In the genomic region with DNA sequence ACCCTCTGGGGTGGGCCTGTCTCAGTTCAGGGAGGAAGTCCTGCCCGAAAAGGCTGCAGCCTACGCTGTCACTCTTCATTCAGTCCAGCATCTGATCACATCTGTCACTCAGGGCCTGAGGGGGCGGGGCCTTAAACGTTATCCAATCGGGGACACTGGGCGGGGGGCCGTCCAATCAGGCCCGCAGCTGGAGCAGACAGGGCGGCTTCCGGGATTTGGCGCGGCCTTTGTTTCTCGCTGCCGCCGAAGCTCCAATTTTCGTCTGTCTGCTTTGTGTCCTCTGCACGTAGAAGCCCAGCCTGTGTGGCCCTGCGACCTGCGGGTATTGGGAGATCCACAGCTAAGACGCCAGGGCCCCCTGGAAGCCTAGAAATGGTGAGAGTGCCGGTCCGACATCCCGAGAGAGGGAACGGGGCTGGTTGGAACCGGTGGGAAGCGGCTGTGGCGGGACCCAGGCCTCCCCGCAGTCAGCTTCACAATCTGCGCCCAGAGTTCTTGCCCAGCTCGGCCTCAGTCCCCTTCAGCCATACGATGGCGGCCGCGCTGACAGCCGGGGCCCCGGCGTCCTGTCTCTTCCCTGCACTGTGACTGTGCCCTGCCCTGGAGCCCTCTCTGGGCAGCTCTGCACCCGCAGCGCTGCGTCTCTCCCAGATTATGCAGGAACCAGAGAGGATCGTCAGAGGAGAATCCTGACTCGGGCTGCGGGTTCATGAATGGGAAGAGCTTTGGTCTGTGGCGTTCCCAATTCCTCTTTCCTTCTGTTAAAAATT, we compare ENCODE assay signal across 8 cellular contexts. TPM values are rescaled to one million over a fixed set of nuclear protein-coding genes. Genes with fewer than 3 reads are reported as not detected.
DNase-seq lines count a peak whose midpoint lies in the region; ATAC-seq, FAIRE-seq and TF ChIP-seq lines count a peak whose summit lies in the region.

ZNF730 (plus strand) TSS at position 224 of the 770 bp plus-strand sequence; CDS start at position 373, 149 bp downstream.

- peaks cover 29% of the 10 kb centered on the region for H3K27me3 Mint-ChIP-seq in activated T-helper 17 cell treated with anti-CD3 and anti-CD28 coated beads, Interleukin-2, amount 50 U/mL, for 72 hours

- no peak within 1 kb of the TSS for H3K27ac ChIP-seq in subcutaneous abdominal adipose tissue (ENCODE audit: low read depth, low read length)

- TF ChIP-seq CTCF in GM10266 (IDR thresholded peaks at IDR 0.05; ENCODE audit: control insufficient read depth, insufficient read depth, low read depth, missing control alignments): no peak

- peak; percentile 67 for ATAC-seq in HG03060 (IDR thresholded peaks at IDR 0.05; ENCODE audit: low read depth, unreplicated experiment)
- peak; percentile 98 for ATAC-seq in activated T-helper 17 cell treated with anti-CD3 and anti-CD28 coated beads, Interleukin-2, amount 50 U/mL, for 72 hours (replicated peaks)
- ATAC-seq in GM19452 (IDR thresholded peaks at IDR 0.05; ENCODE audit: unreplicated experiment): no peak

- H3K4me1 ChIP-seq in neuron (ENCODE audit: insufficient read depth, low read length) (peaks cover 9% of the 10 kb centered on the region), subcutaneous abdominal adipose tissue (ENCODE audit: control insufficient read depth in 5 of 5, insufficient read depth in 5 of 5, low read length in 5 of 5) (peaks cover 0 to 10% (median 7%) of the 10 kb centered on the region in 5 donors)

- H3K27me3 ChIP-seq in neuron (ENCODE audit: insufficient read depth, low read length) (no peaks in the 10 kb centered on the region), subcutaneous abdominal adipose tissue (ENCODE audit: control insufficient read depth in 5 of 5, insufficient read depth in 4 of 5, low read length in 5 of 5) (peaks cover 0 to 4% (median 0%) of the 10 kb centered on the region in 5 donors)

- peak within 1 kb of the TSS in 4 of 5 donors; percentile 43 to 75 (median 63) for H3K9ac ChIP-seq in subcutaneous abdominal adipose tissue (ENCODE audit: low read length in 5 of 5)

- DNase-seq in GM10266 (ENCODE audit: extremely low spot score): peak; percentile 53
- peak; percentile 70 for DNase-seq in NCI-H748 treated with DMSO at 0.1 percent for 48 hours (lab: John Stamatoyannopoulos, UW)
- peak; percentile 3 to 54 for DNase-seq in frontal cortex (ENCODE audit: low spot score in 2 of 2)

- H3K4me3 Mint-ChIP-seq in activated T-helper 17 cell treated with anti-CD3 and anti-CD28 coated beads, Interleukin-2, amount 50 U/mL, for 72 hours: peak within 1 kb of the TSS; percentile 75

- no peaks in the 10 kb centered on the region for H3K36me3 Mint-ChIP-seq in activated T-helper 17 cell treated with anti-CD3 and anti-CD28 coated beads, Interleukin-2, amount 50 U/mL, for 72 hours (ENCODE audit: low read depth)

- no peak within 1 kb of the TSS for H3K27ac Mint-ChIP-seq in activated T-helper 17 cell treated with anti-CD3 and anti-CD28 coated beads, Interleukin-2, amount 50 U/mL, for 72 hours

- peak within 1 kb of the TSS; percentile 96 for H3K4me3 ChIP-seq in neuron (ENCODE audit: low read length)
- peak within 1 kb of the TSS; percentile 57 to 72 (median 65) for H3K4me3 ChIP-seq in subcutaneous abdominal adipose tissue (ENCODE audit: low read depth in 1 of 5, low read length in 5 of 5)

- H3K9me3 ChIP-seq in neuron (ENCODE audit: low read length) (peaks cover 11% of the 10 kb centered on the region), subcutaneous abdominal adipose tissue (ENCODE audit: control insufficient read depth in 5 of 5, low read length in 5 of 5) (no peaks in the 10 kb centered on the region)

- no peak for FAIRE-seq in frontal cortex (lab: Jason Lieb, UNC)

- peaks cover 3% of the 10 kb centered on the region for H3K9me3 Mint-ChIP-seq in activated T-helper 17 cell treated with anti-CD3 and anti-CD28 coated beads, Interleukin-2, amount 50 U/mL, for 72 hours

- H3K36me3 ChIP-seq in neuron (ENCODE audit: insufficient read depth, low read length) (peaks cover 19% of the 10 kb centered on the region), subcutaneous abdominal adipose tissue (ENCODE audit: control insufficient read depth in 5 of 5, insufficient read depth in 5 of 5, low read length in 5 of 5) (no peaks in the 10 kb centered on the region)

- H2AFZ ChIP-seq in neuron (ENCODE audit: low read depth, low read length): peak within 1 kb of the TSS; percentile 1

- no peaks in the 10 kb centered on the region for H3K4me1 Mint-ChIP-seq in activated T-helper 17 cell treated with anti-CD3 and anti-CD28 coated beads, Interleukin-2, amount 50 U/mL, for 72 hours

RNA-seq across cellular contexts. Expression of gene ZNF730, which starts in this region (rescaled TPM):
- total RNA-seq in activated T-helper 17 cell treated with anti-CD3 and anti-CD28 coated beads, Interleukin-2, amount 50 U/mL, for 72 hours: under 1 TPM; 0.17 to 0.61 TPM
- total RNA-seq in frontal cortex: 25.3 TPM

Comparison
In these comparisons a context has a peak if more than half of its experiments do, and no peak if none do; other contexts are left out.
1. RNA of gene ZNF730 (total RNA-seq): 25.3 TPM in frontal cortex (single experiment); 0.17 to 0.61 TPM in activated T-helper 17 cell treated with anti-CD3 and anti-CD28 coated beads, Interleukin-2, amount 50 U/mL, for 72 hours; every median in the first group is over 10 times any median in the second.
2. Peak in ATAC-seq in activated T-helper 17 cell treated with anti-CD3 and anti-CD28 coated beads, Interleukin-2, amount 50 U/mL, for 72 hours; RNA of the gene not detected or under 1 TPM.
3. Peak in every context shown above with its lines, with median percentiles within 50 percentile points of each other: DNase-seq.